In genomic region chr21:34046917-34047316, GRCh38 we compare ENCODE assay signal across 14 cellular contexts. TPM values are rescaled to one million over a fixed set of nuclear protein-coding genes. Genes with fewer than 3 reads are reported as not detected.
A peak's percentile ranks its signal among the peaks of the same experiment; 100 is the strongest.
DNase-seq lines count a peak whose midpoint lies in the region; ATAC-seq, FAIRE-seq and TF ChIP-seq lines count a peak whose summit lies in the region.
"Had no signal": no experiment of that assay in that cellular context is flagged by ENCODE, and none has a peak within 500 bp of the region (broad histone marks: within the 10 kb centered on the region; RNA-seq: fewer than 3 reads in every experiment).

No MANE protein-coding gene starts in this region.

- POLR2A ChIA-PET in CD8-positive, alpha-beta memory T cell (lab: Charles Lee), result no interaction called here
- POLR2A ChIA-PET in HepG2 (lab: Yijun Ruan, JAX), result no interaction called here

- no peak overlapping the region for H3K4me3 ChIP-seq in CD8-positive, alpha-beta memory T cell (ENCODE audit: low read length)
- H3K4me3 ChIP-seq in upper lobe of right lung (no peak overlapping the region), HepG2 (replicated peaks in 1 of 3; ENCODE audit: insufficient read depth in 1 of 3, low read depth in 2 of 3, low read length in 3 of 3) (no peak overlapping the region)
- H3K4me3 ChIP-seq: heart left ventricle had no signal

- H2AFZ ChIP-seq in HepG2 (ENCODE audit: low read length), result no peak overlapping the region

- H3K27ac Mint-ChIP-seq in CD8-positive, alpha-beta memory T cell, result peak overlapping the region in 5 of 8 donors; percentile 74 to 90 (median 83)
- no peak overlapping the region for H3K27ac Mint-ChIP-seq in activated T-helper 17 cell treated with anti-CD3 and anti-CD28 coated beads, Interleukin-2, amount 50 U/mL, for 72 hours
- H3K27ac Mint-ChIP-seq: activated naive CD8-positive, alpha-beta T cell treated with anti-CD3 and anti-CD28 coated beads, Interleukin-2, amount 10 ng/mL, durations not matched to agents 7 days and 5 days had no signal

- ATAC-seq in GM18511 (IDR thresholded peaks at IDR 0.05; ENCODE audit: unreplicated experiment), result peak; percentile 73
- ATAC-seq in HG02759 (IDR thresholded peaks at IDR 0.05; ENCODE audit: unreplicated experiment), result peak; percentile 53
- peak; percentile 56 for ATAC-seq in activated T-helper 17 cell treated with anti-CD3 and anti-CD28 coated beads, Interleukin-2, amount 50 U/mL, for 72 hours (replicated peaks)
- ATAC-seq in upper lobe of right lung, result no peak
- ATAC-seq in HepG2, result no peak
- ATAC-seq: heart left ventricle had no signal

- no peaks in the 10 kb centered on the region for H3K27me3 ChIP-seq in CD8-positive, alpha-beta memory T cell (ENCODE audit: insufficient read depth, low read length, poor library complexity, severe bottlenecking)
- no peaks in the 10 kb centered on the region for H3K27me3 ChIP-seq in upper lobe of right lung
- peaks cover 1 to 3% of the 10 kb centered on the region in 2 experiments; a peak in 1 of 5 replicates for H3K27me3 ChIP-seq in HepG2 (ENCODE audit: control insufficient read depth in 1 of 2, insufficient read depth in 2 of 2, low read length in 2 of 2)
- H3K27me3 ChIP-seq: heart left ventricle had no signal

- peak overlapping the region; percentile 1 to 84 (median 79) for H3K4me3 Mint-ChIP-seq in CD8-positive, alpha-beta memory T cell
- peak overlapping the region; percentile 35 for H3K4me3 Mint-ChIP-seq in activated T-helper 17 cell treated with anti-CD3 and anti-CD28 coated beads, Interleukin-2, amount 50 U/mL, for 72 hours
- H3K4me3 Mint-ChIP-seq: activated naive CD8-positive, alpha-beta T cell treated with anti-CD3 and anti-CD28 coated beads, Interleukin-2, amount 10 ng/mL, durations not matched to agents 7 days and 5 days had no signal

- no peaks in the 10 kb centered on the region for H4K20me1 ChIP-seq in HepG2 (ENCODE audit: insufficient read depth, low read length)

- in situ Hi-C loops in HepG2 (cut with HindIII; ENCODE audit: extremely low pct_ligation_motif_present, low pct_unique_long_range_greater_than_20kb), result no loop called here

- H3K4me1 Mint-ChIP-seq in CD8-positive, alpha-beta memory T cell, result peaks cover 9 to 12% (median 11%) of the 10 kb centered on the region in 3 donors
- H3K4me1 Mint-ChIP-seq in activated T-helper 17 cell treated with anti-CD3 and anti-CD28 coated beads, Interleukin-2, amount 50 U/mL, for 72 hours, result peaks cover 6% of the 10 kb centered on the region

- BruUV-seq in HepG2 (replicated peaks; lab: Mats Ljungman, UMichigan), result no TSS peak

- no peaks in the 10 kb centered on the region for H3K9me3 ChIP-seq in CD8-positive, alpha-beta memory T cell (ENCODE audit: low read length)
- no peaks in the 10 kb centered on the region for H3K9me3 ChIP-seq in upper lobe of right lung
- no peaks in the 10 kb centered on the region for H3K9me3 ChIP-seq in HepG2 (ENCODE audit: low read length)

- H3K4me1 ChIP-seq in CD8-positive, alpha-beta memory T cell (ENCODE audit: insufficient read depth, low read length), result no peaks in the 10 kb centered on the region
- H3K4me1 ChIP-seq in upper lobe of right lung (no peaks in the 10 kb centered on the region), HepG2 (ENCODE audit: insufficient read depth, low read length) (no peaks in the 10 kb centered on the region)
- H3K4me1 ChIP-seq: heart left ventricle had no signal

- no peak for TF ChIP-seq CTCF in upper lobe of right lung (IDR thresholded peaks at IDR 0.05)
- no peak for TF ChIP-seq CTCF in HepG2 (CRISPR knock-in tag; IDR thresholded peaks at IDR 0.05)

- H3K9ac ChIP-seq in HepG2 (ENCODE audit: insufficient read depth, low read depth, low read length), result no peak overlapping the region

- FAIRE-seq in HepG2 (lab: Jason Lieb, UNC), result no peak
- FAIRE-seq: bronchial epithelial cell, keratinocyte had no signal

- no peaks in the 10 kb centered on the region for H3K27me3 Mint-ChIP-seq in CD8-positive, alpha-beta memory T cell
- no peaks in the 10 kb centered on the region for H3K27me3 Mint-ChIP-seq in activated T-helper 17 cell treated with anti-CD3 and anti-CD28 coated beads, Interleukin-2, amount 50 U/mL, for 72 hours
- H3K27me3 Mint-ChIP-seq: activated naive CD8-positive, alpha-beta T cell treated with anti-CD3 and anti-CD28 coated beads, Interleukin-2, amount 10 ng/mL, durations not matched to agents 7 days and 5 days had no signal

- H3K36me3 Mint-ChIP-seq in CD8-positive, alpha-beta memory T cell, result no peaks in the 10 kb centered on the region
- H3K36me3 Mint-ChIP-seq in activated T-helper 17 cell treated with anti-CD3 and anti-CD28 coated beads, Interleukin-2, amount 50 U/mL, for 72 hours (ENCODE audit: low read depth), result no peaks in the 10 kb centered on the region
- H3K36me3 Mint-ChIP-seq: activated naive CD8-positive, alpha-beta T cell treated with anti-CD3 and anti-CD28 coated beads, Interleukin-2, amount 10 ng/mL, durations not matched to agents 7 days and 5 days had no signal

- no peak overlapping the region for H3K27ac ChIP-seq in CD8-positive, alpha-beta memory T cell (ENCODE audit: low read depth, low read length)
- H3K27ac ChIP-seq in upper lobe of right lung, result no peak overlapping the region
- H3K27ac ChIP-seq in HepG2 (ENCODE audit: extremely low read length, insufficient read depth, low read length), result no peak overlapping the region
- H3K27ac ChIP-seq: heart left ventricle had no signal

- no peaks in the 10 kb centered on the region for H3K79me2 ChIP-seq in HepG2 (ENCODE audit: insufficient read depth, low read length)

- no peak for TF ChIP-seq RAD21 in HepG2 (CRISPR knock-in tag; IDR thresholded peaks at IDR 0.05)

- 24% methylated on average over 6 of the region's 6 CpGs for WGBS in HepG2 (ENCODE audit: low lambda C conversion rate)

- intact Hi-C loops in upper lobe of right lung (cut with DNase I) (no loop called here), HepG2 (cut with micrococcal nuclease; ENCODE audit: unreplicated experiment) (no loop called here)

- no peak overlapping the region for H3K4me2 ChIP-seq in HepG2 (ENCODE audit: low read depth, low read length)

- TF ChIP-seq EP300 in HepG2 (IDR thresholded peaks at IDR 0.05; ENCODE audit: low read depth in 2 of 2, low read length in 2 of 2), result no peak
- TF ChIP-seq EP300 in HepG2 (CRISPR knock-in tag; IDR thresholded peaks at IDR 0.05; ENCODE audit: borderline replicate concordance), result no peak

- H3K36me3 ChIP-seq in CD8-positive, alpha-beta memory T cell (ENCODE audit: insufficient read depth, low read length), result no peaks in the 10 kb centered on the region
- H3K36me3 ChIP-seq in upper lobe of right lung (no peaks in the 10 kb centered on the region), HepG2 (replicated peaks in 1 of 2; ENCODE audit: control insufficient read depth in 1 of 2, insufficient read depth in 2 of 2, low read length in 2 of 2) (no peaks in the 10 kb centered on the region)
- H3K36me3 ChIP-seq: heart left ventricle had no signal

- DNase-seq in CD8-positive, alpha-beta memory T cell, result peak in 1 of 5 donors; percentile 12
- DNase-seq in upper lobe of right lung (no peak), SHP77 treated with DMSO at 0.1 percent for 48 hours (lab: John Stamatoyannopoulos, UW) (no peak), HepG2 (ENCODE audit: low spot score) (no peak), NCI-H2171 (lab: John Stamatoyannopoulos, UW) (no peak)
- DNase-seq: activated naive CD8-positive, alpha-beta T cell treated with anti-CD3 and anti-CD28 coated beads, Interleukin-2, amount 10 ng/mL, durations not matched to agents 7 days and 5 days; heart left ventricle; NCI-H1048; T-helper 2 cell had no signal

- no peaks in the 10 kb centered on the region for H3K9me3 Mint-ChIP-seq in CD8-positive, alpha-beta memory T cell
- H3K9me3 Mint-ChIP-seq in activated T-helper 17 cell treated with anti-CD3 and anti-CD28 coated beads, Interleukin-2, amount 50 U/mL, for 72 hours, result no peaks in the 10 kb centered on the region
- H3K9me3 Mint-ChIP-seq: activated naive CD8-positive, alpha-beta T cell treated with anti-CD3 and anti-CD28 coated beads, Interleukin-2, amount 10 ng/mL, durations not matched to agents 7 days and 5 days had no signal

- TF ChIP-seq POLR2A in HepG2 (IDR thresholded peaks at IDR 0.05; ENCODE audit: insufficient read depth in 1 of 2, low read depth in 2 of 2, low read length in 2 of 2), result no peak

- CTCF ChIA-PET in CD8-positive, alpha-beta memory T cell (lab: Charles Lee), result no interaction called here
- CTCF ChIA-PET in HepG2 (lab: Yijun Ruan, JAX; ENCODE audit: low intra/inter-chr PET ratio, low total read pairs), result no interaction called here

RNA-seq across cellular contexts. Expression of gene MRPS6, which starts 26.5 kb away (rescaled TPM):
- total RNA-seq in CD8-positive, alpha-beta memory T cell, result 100 to 1,000 TPM; 134 to 136 TPM
- polyA plus RNA-seq in CD8-positive, alpha-beta memory T cell, result 163 TPM
- 100 to 1,000 TPM; 131 to 141 TPM for total RNA-seq in activated T-helper 17 cell treated with anti-CD3 and anti-CD28 coated beads, Interleukin-2, amount 50 U/mL, for 72 hours
- total RNA-seq in upper lobe of right lung (57.6 TPM), HepG2 (2016; rRNA removed; fragmentation: Illumina TruSeq; extraction: Trizol) (26.9 and 35.5 TPM in 2 replicates)
- 17.1 and 18.4 TPM in 2 replicates for total RNA-seq in HepG2 (2016; cell fraction: cytosol; rRNA removed; fragmentation: Illumina TruSeq; extraction: Trizol; ENCODE audit: low read depth)
- 28.4 and 41.4 TPM in 2 replicates for total RNA-seq in HepG2 (2016; cell fraction: insoluble cytoplasmic fraction; rRNA removed; fragmentation: Illumina TruSeq; extraction: Trizol)
- 25.8 and 27.0 TPM in 2 replicates for total RNA-seq in HepG2 (2016; cell fraction: membrane; rRNA removed; fragmentation: Illumina TruSeq; extraction: Trizol)
- total RNA-seq in HepG2 (2016; cell fraction: nucleus; rRNA removed; fragmentation: Illumina TruSeq; extraction: Trizol), result 20.3 and 20.6 TPM in 2 replicates
- polyA plus RNA-seq in HepG2 (2011; rRNA removed), result 9.8 and 14.2 TPM in 2 replicates
- polyA plus RNA-seq in HepG2 (2011; cell fraction: cytosol; rRNA removed), result 11.1 and 11.6 TPM in 2 replicates
- 18.4 and 19.2 TPM in 2 replicates for polyA plus RNA-seq in HepG2 (2011; cell fraction: nucleus; rRNA removed)
- 25.9 and 47.2 TPM in 2 replicates for polyA plus RNA-seq in HepG2 (2012)
- 21.7 and 25.8 TPM in 2 replicates for polyA plus RNA-seq in HepG2 (2016; cell fraction: cytosol; fragmentation: Illumina TruSeq; extraction: Trizol; ENCODE audit: low read depth)
- polyA plus RNA-seq in HepG2 (2016; cell fraction: insoluble cytoplasmic fraction; fragmentation: Illumina TruSeq; extraction: Trizol; ENCODE audit: low read depth), result 69.3 and 71.8 TPM in 2 replicates
- polyA plus RNA-seq in HepG2 (2016; cell fraction: membrane; fragmentation: Illumina TruSeq; extraction: Trizol; ENCODE audit: low read depth), result 29.0 and 33.1 TPM in 2 replicates
- polyA plus RNA-seq in HepG2 (2016; cell fraction: nucleus; fragmentation: Illumina TruSeq; extraction: Trizol; ENCODE audit: insufficient read depth, low read depth), result 39.3 and 52.2 TPM in 2 replicates
- polyA minus RNA-seq in HepG2 (2011; rRNA and poly(A)+ RNA removed; ENCODE audit: low replicate concordance), result 9.1 and 10.5 TPM in 2 replicates
- 3.3 and 3.4 TPM in 2 replicates for polyA minus RNA-seq in HepG2 (2011; cell fraction: cytosol; rRNA and poly(A)+ RNA removed)
- 21.8 and 24.6 TPM in 2 replicates for polyA minus RNA-seq in HepG2 (2011; cell fraction: nucleus; rRNA and poly(A)+ RNA removed)

RNA-seq across cellular contexts. Expression of gene SLC5A3, which starts 26.5 kb away (rescaled TPM):
- total RNA-seq in CD8-positive, alpha-beta memory T cell, result 10 to 100 TPM; 23.2 to 23.8 TPM
- 1.4 TPM for polyA plus RNA-seq in CD8-positive, alpha-beta memory T cell
- total RNA-seq in activated T-helper 17 cell treated with anti-CD3 and anti-CD28 coated beads, Interleukin-2, amount 50 U/mL, for 72 hours, result 10 to 100 TPM; 35.5 to 72.2 TPM
- total RNA-seq in upper lobe of right lung, result 24.1 TPM
- total RNA-seq in HepG2 (2016; rRNA removed; fragmentation: Illumina TruSeq; extraction: Trizol), result 10.1 and 11.2 TPM in 2 replicates
- 1.0 and 1.1 TPM in 2 replicates for total RNA-seq in HepG2 (2016; cell fraction: cytosol; rRNA removed; fragmentation: Illumina TruSeq; extraction: Trizol; ENCODE audit: low read depth)
- total RNA-seq in HepG2 (2016; cell fraction: insoluble cytoplasmic fraction; rRNA removed; fragmentation: Illumina TruSeq; extraction: Trizol), result 9.3 and 10.6 TPM in 2 replicates
- total RNA-seq in HepG2 (2016; cell fraction: membrane; rRNA removed; fragmentation: Illumina TruSeq; extraction: Trizol), result 2.4 and 3.4 TPM in 2 replicates
- total RNA-seq in HepG2 (2016; cell fraction: nucleus; rRNA removed; fragmentation: Illumina TruSeq; extraction: Trizol), result 32.4 and 34.8 TPM in 2 replicates
- polyA plus RNA-seq in HepG2 (2011; rRNA removed), result 4.6 and 5.6 TPM in 2 replicates
- polyA plus RNA-seq in HepG2 (2011; cell fraction: cytosol; rRNA removed), result 1.7 and 2.8 TPM in 2 replicates
- 7.9 and 9.1 TPM in 2 replicates for polyA plus RNA-seq in HepG2 (2011; cell fraction: nucleus; rRNA removed)
- 5.9 and 25.5 TPM in 2 replicates for polyA plus RNA-seq in HepG2 (2012)
- 0.19 and 0.23 TPM in 2 replicates for polyA plus RNA-seq in HepG2 (2016; cell fraction: cytosol; fragmentation: Illumina TruSeq; extraction: Trizol; ENCODE audit: low read depth)
- polyA plus RNA-seq in HepG2 (2016; cell fraction: insoluble cytoplasmic fraction; fragmentation: Illumina TruSeq; extraction: Trizol; ENCODE audit: low read depth), result 2.8 and 3.4 TPM in 2 replicates
- 0.32 and 0.36 TPM in 2 replicates for polyA plus RNA-seq in HepG2 (2016; cell fraction: membrane; fragmentation: Illumina TruSeq; extraction: Trizol; ENCODE audit: low read depth)
- 12.9 and 13.1 TPM in 2 replicates for polyA plus RNA-seq in HepG2 (2016; cell fraction: nucleus; fragmentation: Illumina TruSeq; extraction: Trizol; ENCODE audit: insufficient read depth, low read depth)
- 12.4 and 18.2 TPM in 2 replicates for polyA minus RNA-seq in HepG2 (2011; rRNA and poly(A)+ RNA removed; ENCODE audit: low replicate concordance)
- 14.2 and 15.2 TPM in 2 replicates for polyA minus RNA-seq in HepG2 (2011; cell fraction: cytosol; rRNA and poly(A)+ RNA removed)
- polyA minus RNA-seq in HepG2 (2011; cell fraction: nucleus; rRNA and poly(A)+ RNA removed), result 64.2 and 72.4 TPM in 2 replicates

Comparison
In these comparisons a context has a peak if more than half of its experiments do, and no peak if none do; other contexts are left out.
1. ATAC-seq: peak in GM18511 (single experiment), HG02759 (single experiment) and activated T-helper 17 cell treated with anti-CD3 and anti-CD28 coated beads, Interleukin-2, amount 50 U/mL, for 72 hours (single experiment); none in upper lobe of right lung (single experiment) and HepG2 (single experiment).